Comparison of ENCODE assay signal across 10 cellular contexts in the genomic region with DNA sequence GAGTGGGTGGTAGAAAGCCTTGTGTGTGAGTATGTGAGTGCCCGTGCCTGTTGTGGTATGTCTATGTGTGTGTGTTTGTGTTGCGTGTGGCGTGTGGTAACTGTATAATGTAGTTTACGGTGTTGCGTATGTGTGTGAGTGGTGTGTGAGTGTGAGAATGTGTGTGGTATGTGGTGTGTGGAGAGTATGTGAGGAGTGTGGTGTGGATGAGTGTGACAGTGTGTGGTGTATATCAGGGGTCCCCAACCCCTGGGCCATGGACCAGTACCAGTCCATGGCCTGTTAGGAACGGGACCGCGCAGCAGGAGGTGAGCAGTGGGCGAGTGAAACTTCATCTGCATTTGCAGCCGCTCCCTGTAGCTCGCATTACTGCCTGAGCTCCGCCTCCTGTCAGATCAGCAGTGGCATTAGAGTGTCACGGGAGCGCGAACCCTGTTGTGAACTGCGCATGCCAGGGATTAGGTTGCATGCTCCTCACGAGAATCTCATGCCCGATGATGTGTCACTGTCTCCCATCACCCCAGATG. TPM values are rescaled to one million over a fixed set of nuclear protein-coding genes. Genes with fewer than 3 reads are reported as not detected.
DNase-seq lines count a peak whose midpoint lies in the region; TF ChIP-seq lines count a peak whose summit lies in the region.
"Had no signal": no experiment of that assay in that cellular context is flagged by ENCODE, and none has a peak within 500 bp of the region (broad histone marks: within the 10 kb centered on the region; RNA-seq: fewer than 3 reads in every experiment).

No MANE protein-coding gene starts in this region.

- TF ChIP-seq CTCF in GM10266 (IDR thresholded peaks at IDR 0.05; ENCODE audit: control insufficient read depth, insufficient read depth, low read depth, missing control alignments), result no peak
- no peak for TF ChIP-seq CTCF in type B pancreatic cell (conservative IDR thresholded peaks at IDR 0.05)

- H3K4me1 Mint-ChIP-seq in type B pancreatic cell (ENCODE audit: unreplicated experiment), result peaks cover under 1% of the 10 kb centered on the region
- H3K4me1 Mint-ChIP-seq: stimulated activated effector memory CD8-positive, alpha-beta T cell treated with anti-CD3 and anti-CD28 coated beads, Interleukin-12 subunit alpha, Interleukin-12 subunit beta, amount 100 ng/mL, for 72 hours had no signal

- no peak overlapping the region for H3K27ac Mint-ChIP-seq in type B pancreatic cell
- H3K27ac Mint-ChIP-seq: brain; stimulated activated effector memory CD8-positive, alpha-beta T cell treated with anti-CD3 and anti-CD28 coated beads, Interleukin-12 subunit alpha, Interleukin-12 subunit beta, amount 100 ng/mL, for 72 hours had no signal

- no peak overlapping the region for H3K4me3 Mint-ChIP-seq in type B pancreatic cell
- H3K4me3 Mint-ChIP-seq: brain; stimulated activated effector memory CD8-positive, alpha-beta T cell treated with anti-CD3 and anti-CD28 coated beads, Interleukin-12 subunit alpha, Interleukin-12 subunit beta, amount 100 ng/mL, for 72 hours had no signal

- no peaks in the 10 kb centered on the region for H3K36me3 Mint-ChIP-seq in type B pancreatic cell
- H3K36me3 Mint-ChIP-seq: brain; stimulated activated effector memory CD8-positive, alpha-beta T cell treated with anti-CD3 and anti-CD28 coated beads, Interleukin-12 subunit alpha, Interleukin-12 subunit beta, amount 100 ng/mL, for 72 hours had no signal

- peaks cover 19% of the 10 kb centered on the region for H3K27me3 Mint-ChIP-seq in type B pancreatic cell

- DNase-seq in Daoy (ENCODE audit: low read depth) (peak; percentile 75), NCI-H510A (lab: John Stamatoyannopoulos, UW) (peak; percentile 51), ecto neural progenitor cell (ENCODE audit: low spot score) (peak; percentile 72), nucleus accumbens (lab: John Stamatoyannopoulos, UW) (peak in 31 of 56 donors; percentile 5 to 82 (median 51)), GF-D8 (lab: John Stamatoyannopoulos, UW) (no peak), GM10266 (ENCODE audit: extremely low spot score) (no peak), ureter (ENCODE audit: low spot score) (no peak), type B pancreatic cell (ENCODE audit: extremely low spot score, unreplicated experiment) (no peak)

- no peaks in the 10 kb centered on the region for H3K9me3 Mint-ChIP-seq in type B pancreatic cell
- H3K9me3 Mint-ChIP-seq: brain; stimulated activated effector memory CD8-positive, alpha-beta T cell treated with anti-CD3 and anti-CD28 coated beads, Interleukin-12 subunit alpha, Interleukin-12 subunit beta, amount 100 ng/mL, for 72 hours had no signal

RNA-seq across cellular contexts. Expression of a gene that starts 5.7 kb away (rescaled TPM):
- total RNA-seq in Daoy (2014; rRNA removed; shearing (Covaris generic)), result not detected in 2 replicates
- 233 TPM for total RNA-seq in ureter
- 0.29 and 0.62 TPM in 2 replicates for total RNA-seq in type B pancreatic cell (ENCODE audit: low replicate concordance)

RNA-seq across cellular contexts. Expression of a gene that starts 19.3 kb away (rescaled TPM):
- 8.8 and 10.1 TPM in 2 replicates for total RNA-seq in Daoy (2014; rRNA removed; shearing (Covaris generic))
- total RNA-seq in ureter, result 52.7 TPM
- 89.7 and 121 TPM in 2 replicates for total RNA-seq in type B pancreatic cell (ENCODE audit: low replicate concordance)

RNA-seq across cellular contexts. Expression of a gene that starts 49.8 kb away (rescaled TPM):
- 88.2 and 89.0 TPM in 2 replicates for total RNA-seq in Daoy (2014; rRNA removed; shearing (Covaris generic))
- total RNA-seq in ureter (79.2 TPM), type B pancreatic cell (ENCODE audit: low replicate concordance) (54.1 and 68.0 TPM in 2 replicates)

Comparison
In these comparisons a context has a peak if more than half of its experiments do, and no peak if none do; other contexts are left out.
1. DNase-seq: peak in Daoy (single experiment), NCI-H510A (single experiment), ecto neural progenitor cell (single experiment) and nucleus accumbens (31 of 56); none in GF-D8 (single experiment), GM10266 (single experiment), ureter (single experiment) and type B pancreatic cell (single experiment).
2. RNA of a gene that starts 5.7 kb away (total RNA-seq): 233 TPM in ureter (single experiment); 0.29 to 0.62 TPM in type B pancreatic cell and not detected in Daoy; every median in the first group is over 100 times any median in the second.